Comparison of ENCODE assay signal across 18 cellular contexts in the genomic region with DNA sequence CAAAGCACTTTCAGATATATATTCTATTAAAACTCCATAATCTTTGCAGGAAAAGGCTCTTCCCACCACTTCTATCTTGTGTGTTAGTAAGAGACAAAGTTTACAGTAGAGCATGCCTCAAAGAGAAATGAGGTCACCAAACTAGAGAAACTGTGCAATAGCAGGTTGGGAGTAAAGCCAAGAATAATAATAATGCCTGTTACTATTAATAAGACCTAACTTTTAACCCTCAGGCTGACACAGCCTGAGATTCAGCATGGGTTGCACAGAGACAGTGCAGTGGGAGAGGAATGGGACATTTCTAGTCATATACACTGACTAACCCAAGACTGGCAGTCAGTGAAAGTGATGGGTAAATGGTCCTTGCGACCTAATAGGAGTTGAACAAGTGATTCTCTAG.
DNase-seq lines count a peak whose midpoint lies in the region; TF ChIP-seq lines count a peak whose summit lies in the region.
"Had no signal": no experiment of that assay in that cellular context is flagged by ENCODE, and none has a peak within 500 bp of the region (broad histone marks: within the 10 kb centered on the region; RNA-seq: fewer than 3 reads in every experiment).

No MANE protein-coding gene starts in this region.

- DNase-seq in NCI-H226: peak; percentile 52
- DNase-seq in cardiac fibroblast (ENCODE audit: low read depth in 2 of 2): peak; percentile 22 to 85
- DNase-seq in fibroblast of villous mesenchyme (ENCODE audit: low read depth): peak; percentile 3
- DNase-seq in retinal pigment epithelial cell (ENCODE audit: low read depth): peak; percentile 28
- DNase-seq in stimulated activated naive CD4-positive, alpha-beta T cell (lab: John Stamatoyannopoulos, UW): no peak
- DNase-seq in HPDE6-E6E7 (ENCODE audit: extremely low spot score): no peak
- no peak for DNase-seq in A172 (ENCODE audit: low spot score)
- no peak for DNase-seq in superior temporal gyrus (ENCODE audit: extremely low spot score)
- DNase-seq: activated CD4-positive, alpha-beta T cell treated with anti-CD3 and anti-CD28 coated beads, Interleukin-2, amount 50 U/mL, for 1 hour; activated CD8-positive, alpha-beta memory T cell treated with anti-CD3 and anti-CD28 coated beads, Interleukin-2, amount 50 U/mL, for 48 hours; activated gamma-delta T cell; DND-41; GOT3; hypothalamus; NCI-H1436 treated with DMSO at 0.1 percent for 48 hours; right lobe of liver; stimulated activated CD4-positive, alpha-beta T cell treated with anti-CD3 and anti-CD28 coated beads, Interleukin-2, amount 100 ng/mL, for 48 hours; uterus had no signal

- TF ChIP-seq CTCF in cardiac fibroblast (IDR thresholded peaks at IDR 0.05; ENCODE audit: low read depth, low read length) (no peak), fibroblast of villous mesenchyme (IDR thresholded peaks at IDR 0.05; ENCODE audit: insufficient read depth, low read depth, low read length) (no peak), retinal pigment epithelial cell (conservative IDR thresholded peaks at IDR 0.05; ENCODE audit: low read depth, low read length) (no peak)

- H3K4me3 ChIP-seq in cardiac fibroblast (replicated peaks in 1 of 2; ENCODE audit: low read depth in 2 of 2, low read length in 2 of 2): no peak overlapping the region
- no peak overlapping the region for H3K4me3 ChIP-seq in fibroblast of villous mesenchyme (ENCODE audit: low read depth, low read length)
- no peak overlapping the region for H3K4me3 ChIP-seq in retinal pigment epithelial cell (ENCODE audit: low read length)
- H3K4me3 ChIP-seq: right lobe of liver, uterus had no signal

Comparison
In these comparisons a context has a peak if more than half of its experiments do, and no peak if none do; other contexts are left out.
1. DNase-seq: peak in NCI-H226 (single experiment), cardiac fibroblast (2 of 2), fibroblast of villous mesenchyme (single experiment) and retinal pigment epithelial cell (single experiment); none in stimulated activated naive CD4-positive, alpha-beta T cell (0 of 6), HPDE6-E6E7 (single experiment), A172 (single experiment) and superior temporal gyrus (single experiment).